In genomic region chr18:47206945-47207637, GRCh38 we compare ENCODE assay signal across 1 cellular context.
TF ChIP-seq lines count a peak whose summit lies in the region.

No MANE protein-coding gene starts in this region.

TF ChIP-seq in GM23338, 12 proteins besides CTCF, POLR2A, EP300 and RAD21:
- TF ChIP-seq REST (IDR thresholded peaks at IDR 0.05; ENCODE audit: unreplicated experiment): no peak
- no peak for TF ChIP-seq ZNF114 (CRISPR knock-in tag; IDR thresholded peaks at IDR 0.05)
- TF ChIP-seq STAT1 (IDR thresholded peaks at IDR 0.05; ENCODE audit: unreplicated experiment): no peak
- TF ChIP-seq NANOG (IDR thresholded peaks at IDR 0.05; ENCODE audit: borderline replicate concordance): no peak
- no peak for TF ChIP-seq EZH2phosphoT487 (IDR thresholded peaks at IDR 0.05; ENCODE audit: unreplicated experiment)
- TF ChIP-seq ETS1 (IDR thresholded peaks at IDR 0.05): no peak
- TF ChIP-seq JUNB (IDR thresholded peaks at IDR 0.05; ENCODE audit: unreplicated experiment): no peak
TF ChIP-seq in GM23338: peak in this region for 0.
